13 cellular contexts compared by ENCODE assay signal in genomic region chr7:151852486-151853396, GRCh38.
"Had no signal": no experiment of that assay in that cellular context is flagged by ENCODE, and none has a peak within 500 bp of the region (broad histone marks: within the 10 kb centered on the region; RNA-seq: fewer than 3 reads in every experiment).

No MANE protein-coding gene starts in this region.

- H3K27ac ChIP-seq: SK-N-MC, thoracic aorta had no signal

- H3K4me1 Mint-ChIP-seq: nephron had no signal

- H3K27me3 Mint-ChIP-seq: activated CD8-positive, alpha-beta memory T cell treated with anti-CD3 and anti-CD28 coated beads, Interleukin-2, amount 10 ng/mL, durations not matched to agents 7 days and 5 days; activated T-cell treated with anti-CD3 and anti-CD28 coated beads, Interleukin-2, amount 50 U/mL, for 24 hours had no signal

- H3K9me3 Mint-ChIP-seq: activated T-cell treated with anti-CD3 and anti-CD28 coated beads, Interleukin-2, amount 50 U/mL, for 24 hours; nephron; T-helper 1 cell treated with Interleukin-12 subunit alpha and Interleukin-12 subunit beta and Interleukin-4 antibody, amounts not matched to agents 30 μg/mL and 1 μg/mL, for 36 hours had no signal

- H3K36me3 Mint-ChIP-seq: activated CD8-positive, alpha-beta memory T cell treated with anti-CD3 and anti-CD28 coated beads, Interleukin-2, amount 10 ng/mL, durations not matched to agents 7 days and 5 days had no signal

- H3K4me3 ChIP-seq: SK-N-MC had no signal

- H3K4me3 Mint-ChIP-seq: nephron; T-helper 1 cell treated with Interleukin-12 subunit alpha and Interleukin-12 subunit beta and Interleukin-4 antibody, amounts not matched to agents 30 μg/mL and 1 μg/mL, for 36 hours had no signal

- ATAC-seq: activated CD8-positive, alpha-beta memory T cell treated with anti-CD3 and anti-CD28 coated beads, Interleukin-2, amount 10 ng/mL, durations not matched to agents 7 days and 5 days had no signal

- H3K27ac Mint-ChIP-seq: activated CD8-positive, alpha-beta memory T cell treated with anti-CD3 and anti-CD28 coated beads, Interleukin-2, amount 10 ng/mL, durations not matched to agents 7 days and 5 days; nephron; T-helper 1 cell treated with Interleukin-12 subunit alpha and Interleukin-12 subunit beta and Interleukin-4 antibody, amounts not matched to agents 30 μg/mL and 1 μg/mL, for 36 hours had no signal

- H3K27me3 ChIP-seq: stomach had no signal

- DNase-seq: activated CD8-positive, alpha-beta memory T cell treated with anti-CD3 and anti-CD28 coated beads, Interleukin-2, amount 10 ng/mL, durations not matched to agents 7 days and 5 days; activated gamma-delta T cell treated with Interleukin-2 at 50 U/mL for 16 hours; caudate nucleus; effector CD8-positive, alpha-beta T cell; foreskin melanocyte; kidney glomerular epithelial cell; stimulated activated CD4-positive, alpha-beta T cell treated with anti-CD3 and anti-CD28 coated beads, Interleukin-2, amount 100 ng/mL, for 48 hours had no signal

- H3K9me3 ChIP-seq: stomach, thoracic aorta had no signal

- H3K36me3 ChIP-seq: thoracic aorta had no signal
